1 cellular context compared by ENCODE assay signal in the genomic region with DNA sequence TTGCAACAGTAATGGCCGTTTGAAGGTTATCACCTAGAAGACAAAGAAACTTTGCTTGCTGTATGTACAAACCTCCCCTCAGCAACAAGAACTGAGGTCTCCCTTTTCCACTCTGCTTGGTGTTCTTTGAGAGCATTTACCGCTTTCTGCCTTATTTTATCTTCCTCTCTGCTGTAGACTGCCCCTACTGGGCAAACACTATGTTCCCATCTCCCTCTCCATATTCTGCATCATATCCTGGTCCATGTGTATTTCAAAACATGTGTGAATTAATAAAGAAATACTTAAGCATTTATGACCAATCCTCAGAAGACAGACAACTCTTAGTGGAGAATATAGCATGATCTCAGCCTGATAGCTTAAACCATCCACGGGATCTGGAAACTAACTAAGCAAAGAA.
TF ChIP-seq lines count a peak whose summit lies in the region.

No MANE protein-coding gene starts in this region.

TF ChIP-seq in WTC11, 78 proteins besides CTCF, POLR2A, EP300 and RAD21:
- TF ChIP-seq PRDM15 (CRISPR knock-in tag; IDR thresholded peaks at IDR 0.05) (no peak), ATF2 (CRISPR knock-in tag; IDR thresholded peaks at IDR 0.05; ENCODE audit: borderline replicate concordance, low read depth) (no peak), CREM (CRISPR knock-in tag; IDR thresholded peaks at IDR 0.05) (no peak), ZSCAN18 (CRISPR knock-in tag; IDR thresholded peaks at IDR 0.05) (no peak), JAZF1 (CRISPR knock-in tag; IDR thresholded peaks at IDR 0.05) (no peak), RELA (CRISPR knock-in tag; IDR thresholded peaks at IDR 0.05; ENCODE audit: borderline replicate concordance) (no peak), ATF1 (CRISPR knock-in tag; IDR thresholded peaks at IDR 0.05) (no peak), ZNF671 (CRISPR knock-in tag; IDR thresholded peaks at IDR 0.05) (no peak), AR (CRISPR knock-in tag; IDR thresholded peaks at IDR 0.05) (no peak), ZNF219 (CRISPR knock-in tag; IDR thresholded peaks at IDR 0.05; ENCODE audit: borderline replicate concordance) (no peak), FOXK1 (CRISPR knock-in tag; IDR thresholded peaks at IDR 0.05) (no peak), ERG (CRISPR knock-in tag; IDR thresholded peaks at IDR 0.05) (no peak), ELF4 (CRISPR knock-in tag; IDR thresholded peaks at IDR 0.05; ENCODE audit: low read depth) (no peak), ZNF121 (CRISPR knock-in tag; IDR thresholded peaks at IDR 0.05) (no peak), ZNF138 (CRISPR knock-in tag; conservative IDR thresholded peaks at IDR 0.05) (no peak)
- TF ChIP-seq, protein P1, sequence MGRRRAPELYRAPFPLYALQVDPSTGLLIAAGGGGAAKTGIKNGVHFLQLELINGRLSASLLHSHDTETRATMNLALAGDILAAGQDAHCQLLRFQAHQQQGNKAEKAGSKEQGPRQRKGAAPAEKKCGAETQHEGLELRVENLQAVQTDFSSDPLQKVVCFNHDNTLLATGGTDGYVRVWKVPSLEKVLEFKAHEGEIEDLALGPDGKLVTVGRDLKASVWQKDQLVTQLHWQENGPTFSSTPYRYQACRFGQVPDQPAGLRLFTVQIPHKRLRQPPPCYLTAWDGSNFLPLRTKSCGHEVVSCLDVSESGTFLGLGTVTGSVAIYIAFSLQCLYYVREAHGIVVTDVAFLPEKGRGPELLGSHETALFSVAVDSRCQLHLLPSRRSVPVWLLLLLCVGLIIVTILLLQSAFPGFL (CRISPR knock-in tag; IDR thresholded peaks at IDR 0.05; ENCODE audit: borderline replicate concordance): no peak
- TF ChIP-seq, protein P2, sequence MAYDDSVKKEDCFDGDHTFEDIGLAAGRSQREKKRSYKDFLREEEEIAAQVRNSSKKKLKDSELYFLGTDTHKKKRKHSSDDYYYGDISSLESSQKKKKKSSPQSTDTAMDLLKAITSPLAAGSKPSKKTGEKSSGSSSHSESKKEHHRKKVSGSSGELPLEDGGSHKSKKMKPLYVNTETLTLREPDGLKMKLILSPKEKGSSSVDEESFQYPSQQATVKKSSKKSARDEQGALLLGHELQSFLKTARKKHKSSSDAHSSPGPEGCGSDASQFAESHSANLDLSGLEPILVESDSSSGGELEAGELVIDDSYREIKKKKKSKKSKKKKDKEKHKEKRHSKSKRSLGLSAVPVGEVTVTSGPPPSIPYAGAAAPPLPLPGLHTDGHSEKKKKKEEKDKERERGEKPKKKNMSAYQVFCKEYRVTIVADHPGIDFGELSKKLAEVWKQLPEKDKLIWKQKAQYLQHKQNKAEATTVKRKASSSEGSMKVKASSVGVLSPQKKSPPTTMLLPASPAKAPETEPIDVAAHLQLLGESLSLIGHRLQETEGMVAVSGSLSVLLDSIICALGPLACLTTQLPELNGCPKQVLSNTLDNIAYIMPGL (CRISPR knock-in tag; IDR thresholded peaks at IDR 0.05): no peak
- TF ChIP-seq, protein P3, sequence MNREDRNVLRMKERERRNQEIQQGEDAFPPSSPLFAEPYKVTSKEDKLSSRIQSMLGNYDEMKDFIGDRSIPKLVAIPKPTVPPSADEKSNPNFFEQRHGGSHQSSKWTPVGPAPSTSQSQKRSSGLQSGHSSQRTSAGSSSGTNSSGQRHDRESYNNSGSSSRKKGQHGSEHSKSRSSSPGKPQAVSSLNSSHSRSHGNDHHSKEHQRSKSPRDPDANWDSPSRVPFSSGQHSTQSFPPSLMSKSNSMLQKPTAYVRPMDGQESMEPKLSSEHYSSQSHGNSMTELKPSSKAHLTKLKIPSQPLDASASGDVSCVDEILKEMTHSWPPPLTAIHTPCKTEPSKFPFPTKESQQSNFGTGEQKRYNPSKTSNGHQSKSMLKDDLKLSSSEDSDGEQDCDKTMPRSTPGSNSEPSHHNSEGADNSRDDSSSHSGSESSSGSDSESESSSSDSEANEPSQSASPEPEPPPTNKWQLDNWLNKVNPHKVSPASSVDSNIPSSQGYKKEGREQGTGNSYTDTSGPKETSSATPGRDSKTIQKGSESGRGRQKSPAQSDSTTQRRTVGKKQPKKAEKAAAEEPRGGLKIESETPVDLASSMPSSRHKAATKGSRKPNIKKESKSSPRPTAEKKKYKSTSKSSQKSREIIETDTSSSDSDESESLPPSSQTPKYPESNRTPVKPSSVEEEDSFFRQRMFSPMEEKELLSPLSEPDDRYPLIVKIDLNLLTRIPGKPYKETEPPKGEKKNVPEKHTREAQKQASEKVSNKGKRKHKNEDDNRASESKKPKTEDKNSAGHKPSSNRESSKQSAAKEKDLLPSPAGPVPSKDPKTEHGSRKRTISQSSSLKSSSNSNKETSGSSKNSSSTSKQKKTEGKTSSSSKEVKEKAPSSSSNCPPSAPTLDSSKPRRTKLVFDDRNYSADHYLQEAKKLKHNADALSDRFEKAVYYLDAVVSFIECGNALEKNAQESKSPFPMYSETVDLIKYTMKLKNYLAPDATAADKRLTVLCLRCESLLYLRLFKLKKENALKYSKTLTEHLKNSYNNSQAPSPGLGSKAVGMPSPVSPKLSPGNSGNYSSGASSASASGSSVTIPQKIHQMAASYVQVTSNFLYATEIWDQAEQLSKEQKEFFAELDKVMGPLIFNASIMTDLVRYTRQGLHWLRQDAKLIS (CRISPR knock-in tag; IDR thresholded peaks at IDR 0.05; ENCODE audit: borderline replicate concordance): no peak
- TF ChIP-seq, protein P4, sequence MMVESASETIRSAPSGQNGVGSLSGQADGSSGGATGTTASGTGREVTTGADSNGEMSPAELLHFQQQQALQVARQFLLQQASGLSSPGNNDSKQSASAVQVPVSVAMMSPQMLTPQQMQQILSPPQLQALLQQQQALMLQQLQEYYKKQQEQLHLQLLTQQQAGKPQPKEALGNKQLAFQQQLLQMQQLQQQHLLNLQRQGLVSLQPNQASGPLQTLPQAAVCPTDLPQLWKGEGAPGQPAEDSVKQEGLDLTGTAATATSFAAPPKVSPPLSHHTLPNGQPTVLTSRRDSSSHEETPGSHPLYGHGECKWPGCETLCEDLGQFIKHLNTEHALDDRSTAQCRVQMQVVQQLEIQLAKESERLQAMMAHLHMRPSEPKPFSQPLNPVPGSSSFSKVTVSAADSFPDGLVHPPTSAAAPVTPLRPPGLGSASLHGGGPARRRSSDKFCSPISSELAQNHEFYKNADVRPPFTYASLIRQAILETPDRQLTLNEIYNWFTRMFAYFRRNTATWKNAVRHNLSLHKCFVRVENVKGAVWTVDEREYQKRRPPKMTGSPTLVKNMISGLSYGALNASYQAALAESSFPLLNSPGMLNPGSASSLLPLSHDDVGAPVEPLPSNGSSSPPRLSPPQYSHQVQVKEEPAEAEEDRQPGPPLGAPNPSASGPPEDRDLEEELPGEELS (CRISPR knock-in tag; IDR thresholded peaks at IDR 0.05): no peak
